In genomic region chr3:152873314-152873713, GRCh38 we compare ENCODE assay signal across 1 cellular context. TPM values are rescaled to one million over a fixed set of nuclear protein-coding genes. Genes with fewer than 3 reads are reported as not detected.
"Had no signal": no experiment of that assay in that cellular context is flagged by ENCODE, and none has a peak within 500 bp of the region (broad histone marks: within the 10 kb centered on the region; RNA-seq: fewer than 3 reads in every experiment).

No MANE protein-coding gene starts in this region.

RNA-seq across cellular contexts. Expression of gene P2RY1, which starts 38.4 kb away (rescaled TPM):
- total RNA-seq: G401 had no signal
